In genomic region chr13:24995225-24995804, GRCh38 we compare ENCODE assay signal across 8 cellular contexts.
A peak's percentile ranks its signal among the peaks of the same experiment; 100 is the strongest.
DNase-seq lines count a peak whose midpoint lies in the region; ATAC-seq and TF ChIP-seq lines count a peak whose summit lies in the region.

No MANE protein-coding gene starts in this region.

- no TSS peak for BruUV-seq in Calu3 (replicated peaks; lab: Mats Ljungman, UMichigan)

- no peak overlapping the region for H3K4me3 ChIP-seq in ascending aorta

- peak; percentile 36 for TF ChIP-seq CTCF in Calu3 (IDR thresholded peaks at IDR 0.05; ENCODE audit: unreplicated experiment)
- TF ChIP-seq CTCF in ascending aorta (IDR thresholded peaks at IDR 0.05), result peak; percentile 26 to 72 (median 69)

- H3K27me3 Mint-ChIP-seq in Calu3 (ENCODE audit: unreplicated experiment), result peaks cover 13% of the 10 kb centered on the region

- no peaks in the 10 kb centered on the region for H3K36me3 ChIP-seq in ascending aorta

- no peaks in the 10 kb centered on the region for H3K9me3 Mint-ChIP-seq in Calu3 (ENCODE audit: low read depth, unreplicated experiment)

- H3K36me3 Mint-ChIP-seq in Calu3 (ENCODE audit: insufficient read depth, unreplicated experiment), result no peaks in the 10 kb centered on the region

- CTCF ChIA-PET in Calu3 (lab: Charles Lee), result interaction anchor here (0.6 to 1.2 kb wide), 6 partner anchors 10 to 725 kb away, joined by 3 to 4 read pairs (median 3); no protein-coding TSS in a partner anchor

- DNase-seq in Calu3 (peak; percentile 58), NCI-H1694 (lab: John Stamatoyannopoulos, UW) (peak; percentile 70), SKM-1 (lab: John Stamatoyannopoulos, UW; ENCODE audit: unreplicated experiment) (peak; percentile 50), ascending aorta (ENCODE audit: low spot score in 2 of 2) (peak in 1 of 2 donors; percentile 79), hepatic stellate cell (ENCODE audit: low spot score) (peak; percentile 65)
- DNase-seq in stimulated activated CD4-positive, alpha-beta T cell treated with anti-CD3 and anti-CD28 coated beads, Interleukin-12 subunit alpha, Interleukin-12 subunit beta, amount 100 ng/mL, for 4 hours, result peak; percentile 26

- H3K9me3 ChIP-seq in ascending aorta, result no peaks in the 10 kb centered on the region

- no peak overlapping the region for H3K27ac Mint-ChIP-seq in Calu3 (ENCODE audit: unreplicated experiment)

- no peaks in the 10 kb centered on the region for H3K4me1 Mint-ChIP-seq in Calu3 (ENCODE audit: low read depth, unreplicated experiment)

- H3K4me1 ChIP-seq in ascending aorta, result no peaks in the 10 kb centered on the region

- no peak overlapping the region for H3K27ac ChIP-seq in ascending aorta

- ATAC-seq in GM21786 (IDR thresholded peaks at IDR 0.05; ENCODE audit: unreplicated experiment) (peak; percentile 55), HG03039 (IDR thresholded peaks at IDR 0.05; ENCODE audit: unreplicated experiment) (no peak)

- no peaks in the 10 kb centered on the region for H3K27me3 ChIP-seq in ascending aorta

- H3K4me3 Mint-ChIP-seq in Calu3 (ENCODE audit: low read depth, unreplicated experiment), result no peak overlapping the region

- intact Hi-C loops in Calu3 (cut with micrococcal nuclease; ENCODE audit: unreplicated experiment) (loop anchor here (10.0 kb wide), 1 partner anchor 119 kb away; no protein-coding TSS in a partner anchor), ascending aorta (cut with DNase I) (loop anchor here (2.0 to 10.0 kb wide), 3 partner anchors 41 to 289 kb away; partner anchors contain the start of gene MTMR6)
